In genomic region chr1:223014142-223014873, GRCh38 we compare ENCODE assay signal across 28 cellular contexts.
"Had no signal": no experiment of that assay in that cellular context is flagged by ENCODE, and none has a peak within 500 bp of the region (broad histone marks: within the 10 kb centered on the region; RNA-seq: fewer than 3 reads in every experiment).

No MANE protein-coding gene starts in this region.

- H3K4me1 Mint-ChIP-seq: activated CD4-positive, alpha-beta memory T cell treated with anti-CD3 and anti-CD28 coated beads, Interleukin-2, amount 10 ng/mL, durations not matched to agents 7 days and 5 days; activated CD4-positive, alpha-beta T cell treated with anti-CD3 and anti-CD28 coated beads, Interleukin-2, amount 10 ng/mL, durations not matched to agents 7 days and 5 days; activated naive CD4-positive, alpha-beta T cell treated with anti-CD3 and anti-CD28 coated beads, Interleukin-2, amount 10 ng/mL, durations not matched to agents 7 days and 5 days; activated naive CD8-positive, alpha-beta T cell treated with anti-CD3 and anti-CD28 coated beads, Interleukin-2, amount 10 ng/mL, durations not matched to agents 7 days and 5 days had no signal

- H3K4me3 Mint-ChIP-seq: activated CD4-positive, alpha-beta memory T cell treated with anti-CD3 and anti-CD28 coated beads, Interleukin-2, amount 10 ng/mL, durations not matched to agents 7 days and 5 days; activated CD4-positive, alpha-beta T cell treated with anti-CD3 and anti-CD28 coated beads, Interleukin-2, amount 10 ng/mL, durations not matched to agents 7 days and 5 days; activated naive CD4-positive, alpha-beta T cell treated with anti-CD3 and anti-CD28 coated beads, Interleukin-2, amount 10 ng/mL, durations not matched to agents 7 days and 5 days; activated naive CD8-positive, alpha-beta T cell treated with anti-CD3 and anti-CD28 coated beads, Interleukin-2, amount 10 ng/mL, durations not matched to agents 7 days and 5 days; activated T-cell treated with anti-CD3 and anti-CD28 coated beads, Interleukin-2, amount 50 U/mL, for 24 hours; activated T-cell treated with anti-CD3 and anti-CD28 coated beads, Interleukin-2, amount 50 U/mL, for 72 hours had no signal

- H3K36me3 ChIP-seq: brain microvascular endothelial cell, colonic mucosa, esophagus muscularis mucosa, gastrocnemius medialis had no signal

- H3K4me3 ChIP-seq: colonic mucosa, esophagus muscularis mucosa, gastrocnemius medialis had no signal

- H3K9me3 ChIP-seq: colonic mucosa, esophagus muscularis mucosa, gastrocnemius medialis had no signal

- H3K27ac ChIP-seq: brain microvascular endothelial cell, colonic mucosa, esophagus muscularis mucosa, foreskin keratinocyte, gastrocnemius medialis had no signal

- H3K9me3 Mint-ChIP-seq: activated CD4-positive, alpha-beta memory T cell treated with anti-CD3 and anti-CD28 coated beads, Interleukin-2, amount 10 ng/mL, durations not matched to agents 7 days and 5 days; activated CD4-positive, alpha-beta T cell treated with anti-CD3 and anti-CD28 coated beads, Interleukin-2, amount 10 ng/mL, durations not matched to agents 7 days and 5 days; activated naive CD4-positive, alpha-beta T cell treated with anti-CD3 and anti-CD28 coated beads, Interleukin-2, amount 10 ng/mL, durations not matched to agents 7 days and 5 days; activated naive CD4-positive, alpha-beta T cell treated with anti-CD3 and anti-CD28 coated beads, Interleukin-2, amount 50 U/mL, for 72 hours; activated naive CD8-positive, alpha-beta T cell treated with anti-CD3 and anti-CD28 coated beads, Interleukin-2, amount 10 ng/mL, durations not matched to agents 7 days and 5 days; activated T-cell treated with anti-CD3 and anti-CD28 coated beads, Interleukin-2, amount 50 U/mL, for 24 hours; activated T-cell treated with anti-CD3 and anti-CD28 coated beads, Interleukin-2, amount 50 U/mL, for 72 hours had no signal

- H3K27me3 ChIP-seq: brain microvascular endothelial cell, colonic mucosa, esophagus muscularis mucosa, gastrocnemius medialis had no signal

- ATAC-seq: activated naive CD4-positive, alpha-beta T cell treated with anti-CD3 and anti-CD28 coated beads, Interleukin-2, amount 50 U/mL, for 72 hours; activated T-cell treated with anti-CD3 and anti-CD28 coated beads, Interleukin-2, amount 50 U/mL, for 72 hours; foreskin keratinocyte; gastrocnemius medialis had no signal

- DNase-seq: activated CD4-positive, alpha-beta memory T cell treated with anti-CD3 and anti-CD28 coated beads, Interleukin-2, amount 10 ng/mL, durations not matched to agents 7 days and 5 days; activated CD4-positive, alpha-beta T cell treated with anti-CD3 and anti-CD28 coated beads for 1 hour; activated CD4-positive, alpha-beta T cell treated with anti-CD3 and anti-CD28 coated beads for 4 hours; activated CD4-positive, alpha-beta T cell treated with anti-CD3 and anti-CD28 coated beads, Interleukin-2, amount 10 ng/mL, durations not matched to agents 7 days and 5 days; activated CD4-positive, alpha-beta T cell treated with anti-CD3 and anti-CD28 coated beads, Interleukin-2, amount 50 U/mL, for 4 hours; activated CD8-positive, alpha-beta memory T cell treated with anti-CD3 and anti-CD28 coated beads, Interleukin-2, amount 50 U/mL, for 48 hours; activated gamma-delta T cell; activated naive CD4-positive, alpha-beta T cell; activated naive CD4-positive, alpha-beta T cell treated with anti-CD3 and anti-CD28 coated beads, Interleukin-2, amount 10 ng/mL, durations not matched to agents 7 days and 5 days; activated naive CD8-positive, alpha-beta T cell treated with anti-CD3 and anti-CD28 coated beads, Interleukin-2, amount 10 ng/mL, durations not matched to agents 7 days and 5 days; activated T-cell treated with anti-CD3 and anti-CD28 coated beads for 4 hours; activated T-cell treated with anti-CD3 and anti-CD28 coated beads, Interleukin-2, amount 50 U/mL, for 24 hours; activated T-cell treated with anti-CD3 and anti-CD28 coated beads, Interleukin-2, amount 50 U/mL, for 72 hours; amniotic stem cell; anterior cingulate cortex; brain microvascular endothelial cell; caudate nucleus; cerebellar nuclear complex; colonic mucosa; effector CD8-positive, alpha-beta T cell; erythroblast; foreskin keratinocyte; gastrocnemius medialis; glutamatergic neuron; T-helper 2 cell had no signal

- H3K4me1 ChIP-seq: colonic mucosa, foreskin keratinocyte had no signal

- FAIRE-seq: astrocyte had no signal

- H3K27me3 Mint-ChIP-seq: activated naive CD4-positive, alpha-beta T cell treated with anti-CD3 and anti-CD28 coated beads, Interleukin-2, amount 10 ng/mL, durations not matched to agents 7 days and 5 days had no signal

- H3K27ac Mint-ChIP-seq: activated CD4-positive, alpha-beta memory T cell treated with anti-CD3 and anti-CD28 coated beads, Interleukin-2, amount 10 ng/mL, durations not matched to agents 7 days and 5 days; activated CD4-positive, alpha-beta T cell treated with anti-CD3 and anti-CD28 coated beads, Interleukin-2, amount 10 ng/mL, durations not matched to agents 7 days and 5 days; activated naive CD4-positive, alpha-beta T cell treated with anti-CD3 and anti-CD28 coated beads, Interleukin-2, amount 10 ng/mL, durations not matched to agents 7 days and 5 days; activated naive CD4-positive, alpha-beta T cell treated with anti-CD3 and anti-CD28 coated beads, Interleukin-2, amount 50 U/mL, for 72 hours; activated naive CD8-positive, alpha-beta T cell treated with anti-CD3 and anti-CD28 coated beads, Interleukin-2, amount 10 ng/mL, durations not matched to agents 7 days and 5 days; activated T-cell treated with anti-CD3 and anti-CD28 coated beads, Interleukin-2, amount 50 U/mL, for 24 hours; activated T-cell treated with anti-CD3 and anti-CD28 coated beads, Interleukin-2, amount 50 U/mL, for 72 hours had no signal

- H3K36me3 Mint-ChIP-seq: activated naive CD4-positive, alpha-beta T cell treated with anti-CD3 and anti-CD28 coated beads, Interleukin-2, amount 10 ng/mL, durations not matched to agents 7 days and 5 days; activated naive CD4-positive, alpha-beta T cell treated with anti-CD3 and anti-CD28 coated beads, Interleukin-2, amount 50 U/mL, for 72 hours; activated naive CD8-positive, alpha-beta T cell treated with anti-CD3 and anti-CD28 coated beads, Interleukin-2, amount 10 ng/mL, durations not matched to agents 7 days and 5 days had no signal
